8 cellular contexts compared by ENCODE assay signal in genomic region chr17:40191237-40192208, GRCh38. TPM values are rescaled to one million over a fixed set of nuclear protein-coding genes. Genes with fewer than 3 reads are reported as not detected.
DNase-seq lines count a peak whose midpoint lies in the region; ATAC-seq and TF ChIP-seq lines count a peak whose summit lies in the region.

No MANE protein-coding gene starts in this region.

- H3K79me2 ChIP-seq in neural progenitor cell (ENCODE audit: low read depth) = no peaks in the 10 kb centered on the region

- H3K27me3 ChIP-seq in Peyer's patch (no peaks in the 10 kb centered on the region), neural progenitor cell (peaks cover 8% of the 10 kb centered on the region), stomach smooth muscle (ENCODE audit: control insufficient read depth in 1 of 2, insufficient read depth in 2 of 2, low read length in 2 of 2) (no peaks in the 10 kb centered on the region)

- no peak for TF ChIP-seq POLR2A in Peyer's patch (IDR thresholded peaks at IDR 0.05)

- H3K4me1 ChIP-seq in Peyer's patch = peaks cover 0 to 18% (median 6%) of the 10 kb centered on the region in 4 donors
- peaks cover 17% of the 10 kb centered on the region for H3K4me1 ChIP-seq in neural progenitor cell
- peaks cover 13% of the 10 kb centered on the region for H3K4me1 ChIP-seq in stomach smooth muscle (ENCODE audit: control insufficient read depth, insufficient read depth, low read length)

- peak overlapping the region; percentile 42 to 67 (median 54) for H3K4me3 ChIP-seq in Peyer's patch
- peak overlapping the region; percentile 52 for H3K4me3 ChIP-seq in neural progenitor cell
- H3K4me3 ChIP-seq in stomach smooth muscle (ENCODE audit: low read length in 2 of 2) = peak overlapping the region; percentile 72 to 78

- H3K4me2 ChIP-seq in neural progenitor cell = peak overlapping the region; percentile 82

- H2AFZ ChIP-seq in neural progenitor cell (replicated peaks) = peak overlapping the region; percentile 57

- no peaks in the 10 kb centered on the region for H3K9me3 Mint-ChIP-seq in neural progenitor cell

- peak overlapping the region; percentile 85 for H3K4me3 Mint-ChIP-seq in neural progenitor cell

- H3K27ac Mint-ChIP-seq in neural progenitor cell = no peak overlapping the region

- TF ChIP-seq CTCF in Peyer's patch (IDR thresholded peaks at IDR 0.05) = peak; percentile 16 to 70 (median 62)
- TF ChIP-seq CTCF in neural progenitor cell (IDR thresholded peaks at IDR 0.05) = peak; percentile 77

- H4K20me1 ChIP-seq in neural progenitor cell (ENCODE audit: low read depth) = no peaks in the 10 kb centered on the region

- no peaks in the 10 kb centered on the region for H3K9me3 ChIP-seq in Peyer's patch
- no peaks in the 10 kb centered on the region for H3K9me3 ChIP-seq in neural progenitor cell (ENCODE audit: low read depth)
- no peaks in the 10 kb centered on the region for H3K9me3 ChIP-seq in stomach smooth muscle (ENCODE audit: control insufficient read depth in 2 of 2, low read length in 2 of 2)

- DNase-seq in NCI-H2227 (lab: John Stamatoyannopoulos, UW; ENCODE audit: unreplicated experiment) = peak; percentile 52
- no peak for DNase-seq in NCI-H2227 treated with DMSO at 0.1 percent for 48 hours (lab: John Stamatoyannopoulos, UW)
- peak; percentile 81 to 90 (median 83) for DNase-seq in Peyer's patch
- peak; percentile 59 for DNase-seq in activated effector memory CD4-positive, alpha-beta T cell treated with Interleukin-2 at 50 U/mL for 16 hours
- DNase-seq in foreskin melanocyte = peak; percentile 61
- DNase-seq in neural progenitor cell (ENCODE audit: low spot score) = peak; percentile 88

- H3K27me3 Mint-ChIP-seq in neural progenitor cell (ENCODE audit: insufficient read depth, low read depth) = peaks cover 13% of the 10 kb centered on the region

- H3K9ac ChIP-seq in neural progenitor cell (no peak overlapping the region), stomach smooth muscle (ENCODE audit: low read length in 2 of 2) (peak overlapping the region in 1 of 2 donors; percentile 9)

- H3K36me3 Mint-ChIP-seq in neural progenitor cell = peaks cover 8% of the 10 kb centered on the region

- peaks cover 18% of the 10 kb centered on the region for H3F3A ChIP-seq in neural progenitor cell (ENCODE audit: low read depth)

- peaks cover 0 to 38% (median 0%) of the 10 kb centered on the region in 3 donors for H3K36me3 ChIP-seq in Peyer's patch
- no peaks in the 10 kb centered on the region for H3K36me3 ChIP-seq in neural progenitor cell
- H3K36me3 ChIP-seq in stomach smooth muscle (ENCODE audit: control insufficient read depth in 2 of 2, insufficient read depth in 2 of 2, low read length in 2 of 2) = peaks cover 0 to 2% of the 10 kb centered on the region in 2 donors

- ATAC-seq in HG03342 (IDR thresholded peaks at IDR 0.05; ENCODE audit: unreplicated experiment) = peak; percentile 71

- peaks cover 27% of the 10 kb centered on the region for H3K4me1 Mint-ChIP-seq in neural progenitor cell

- peak overlapping the region in 2 of 4 donors; percentile 61 to 74 for H3K27ac ChIP-seq in Peyer's patch
- no peak overlapping the region for H3K27ac ChIP-seq in neural progenitor cell
- H3K27ac ChIP-seq in stomach smooth muscle (ENCODE audit: low read length) = peak overlapping the region; percentile 31

RNA-seq across cellular contexts. Expression of gene RAPGEFL1, which starts 14.3 kb away (rescaled TPM):
- total RNA-seq in Peyer's patch (100 to 1,000 TPM in 3 of 4 donors, 10 to 100 TPM in 1; 56.9 to 317 (median 207) TPM), neural progenitor cell (ENCODE audit: low replicate concordance) (6.8 and 8.3 TPM in 2 replicates)

RNA-seq across cellular contexts. Expression of gene WIPF2, which starts 27.6 kb away (rescaled TPM):
- 10 to 100 TPM; 20.6 to 34.3 (median 26.8) TPM for total RNA-seq in Peyer's patch
- 6.8 and 9.3 TPM in 2 replicates for total RNA-seq in neural progenitor cell (ENCODE audit: low replicate concordance)

RNA-seq across cellular contexts. Expression of gene CASC3, which starts 51.2 kb away (rescaled TPM):
- 100 to 1,000 TPM in 1 of 4 donors, 10 to 100 TPM in 3; 54.6 to 138 (median 57.5) TPM for total RNA-seq in Peyer's patch
- total RNA-seq in neural progenitor cell (ENCODE audit: low replicate concordance) = 64.0 and 68.9 TPM in 2 replicates
